Comparison of ENCODE assay signal across 2 cellular contexts in genomic region chr5:134510970-134511795, GRCh38.
TF ChIP-seq lines count a peak whose summit lies in the region.

No MANE protein-coding gene starts in this region.

TF ChIP-seq in SK-N-SH, 30 proteins besides CTCF, POLR2A, EP300 and RAD21:
- 0 out of 2 replicates have a peak, but pooled peaks have one; percentile 9 for TF ChIP-seq NFIC (IDR thresholded peaks at IDR 0.05; ENCODE audit: borderline replicate concordance)
- TF ChIP-seq TCF12 (IDR thresholded peaks at IDR 0.05), result peak; percentile 23; the same call in 1 of the 2 replicates
- peak; percentile 67 for TF ChIP-seq FOSL2 (IDR thresholded peaks at IDR 0.05; ENCODE audit: borderline replicate concordance, low read depth)
- TF ChIP-seq IRF3 (IDR thresholded peaks at IDR 0.05; ENCODE audit: low read depth, low read length), result no peak
- TF ChIP-seq EZH2phosphoT487 (IDR thresholded peaks at IDR 0.05; ENCODE audit: borderline replicate concordance, low read depth), result no peak
- TF ChIP-seq JUND (IDR thresholded peaks at IDR 0.05), result peak; percentile 64; the same call in 1 of the 2 replicates

TF ChIP-seq in H1, 55 proteins besides CTCF, POLR2A, EP300 and RAD21:
- TF ChIP-seq CHD7 (IDR thresholded peaks at IDR 0.05; ENCODE audit: insufficient replicate concordance, low read length), result no peak
- 0 out of 2 replicates have a peak, but pooled peaks have one; percentile 29 for TF ChIP-seq SP1 (IDR thresholded peaks at IDR 0.05; ENCODE audit: low read depth, low read length)
- no peak for TF ChIP-seq SIN3A (conservative IDR thresholded peaks at IDR 0.05 in 1 of 2, IDR thresholded peaks at IDR 0.05 in 1 of 2; ENCODE audit: low read depth in 1 of 2, low read length in 2 of 2)
- TF ChIP-seq BRCA1 (IDR thresholded peaks at IDR 0.05; ENCODE audit: low read depth, low read length), result no peak
- TF ChIP-seq SP2 (IDR thresholded peaks at IDR 0.05; ENCODE audit: low read length), result no peak
- TF ChIP-seq KDM1A (IDR thresholded peaks at IDR 0.05; ENCODE audit: borderline replicate concordance, low read length), result no peak
- TF ChIP-seq SRF (IDR thresholded peaks at IDR 0.05; ENCODE audit: low read depth, low read length), result no peak
- no peak for TF ChIP-seq ATF3 (IDR thresholded peaks at IDR 0.05; ENCODE audit: insufficient read depth, low read depth, low read length)
- no peak for TF ChIP-seq CHD2 (IDR thresholded peaks at IDR 0.05; ENCODE audit: low read length)
- peak; percentile 40; the same call in 1 of the 2 replicates for TF ChIP-seq TEAD4 (IDR thresholded peaks at IDR 0.05; ENCODE audit: low read depth, low read length)
- no peak for TF ChIP-seq PHF8 (conservative IDR thresholded peaks at IDR 0.05; ENCODE audit: low read depth, low read length)
- no peak for TF ChIP-seq TBP (IDR thresholded peaks at IDR 0.05; ENCODE audit: low read depth, low read length)
- TF ChIP-seq ZNF274 (IDR thresholded peaks at IDR 0.05; ENCODE audit: borderline replicate concordance, extremely low read depth, low read length), result no peak
- no peak for TF ChIP-seq RXRA (IDR thresholded peaks at IDR 0.05; ENCODE audit: insufficient read depth, low read depth, low read length)
- TF ChIP-seq YY1 (IDR thresholded peaks at IDR 0.05; ENCODE audit: low read depth, low read length), result peak; percentile 54; the same call in 1 of the 2 replicates
- TF ChIP-seq CBX5 (IDR thresholded peaks at IDR 0.05; ENCODE audit: low read depth, low read length), result no peak
- TF ChIP-seq MAFK (IDR thresholded peaks at IDR 0.05; ENCODE audit: low read depth, low read length), result no peak
- peak; percentile 95 for TF ChIP-seq JUND (IDR thresholded peaks at IDR 0.05; ENCODE audit: low read length)
- TF ChIP-seq RFX5 (IDR thresholded peaks at IDR 0.05; ENCODE audit: borderline replicate concordance, low read depth, low read length), result no peak
- TF ChIP-seq SIRT6 (IDR thresholded peaks at IDR 0.05; ENCODE audit: low read length), result no peak
- no peak for TF ChIP-seq CEBPB (IDR thresholded peaks at IDR 0.05; ENCODE audit: low read depth, low read length)
- 0 out of 2 replicates have a peak, but pooled peaks have one; percentile 55 for TF ChIP-seq JUN (IDR thresholded peaks at IDR 0.05; ENCODE audit: low read depth, low read length)
- TF ChIP-seq TCF12 (IDR thresholded peaks at IDR 0.05; ENCODE audit: low read depth, low read length), result no peak
- TF ChIP-seq CTBP2 (IDR thresholded peaks at IDR 0.05; ENCODE audit: borderline replicate concordance, insufficient read depth, insufficient read length, low read length), result no peak
- TF ChIP-seq POLR2AphosphoS5 (IDR thresholded peaks at IDR 0.05; ENCODE audit: low read depth, low read length), result peak; percentile 45; the same call in 1 of the 2 replicates
- TF ChIP-seq ATF2 (IDR thresholded peaks at IDR 0.05; ENCODE audit: low read length), result peak; percentile 25; the same call in 1 of the 2 replicates
- TF ChIP-seq SUZ12 (IDR thresholded peaks at IDR 0.05; ENCODE audit: low read length), result no peak
- TF ChIP-seq BCL11A (IDR thresholded peaks at IDR 0.05; ENCODE audit: low read depth in 2 of 2, low read length in 2 of 2), result no peak
- no peak for TF ChIP-seq GABPA (IDR thresholded peaks at IDR 0.05; ENCODE audit: borderline replicate concordance, insufficient read depth, low read length)
- TF ChIP-seq TAF1 (IDR thresholded peaks at IDR 0.05; ENCODE audit: low read depth, low read length), result no peak
- no peak for TF ChIP-seq KDM5A (IDR thresholded peaks at IDR 0.05; ENCODE audit: low read length)
- TF ChIP-seq GTF2F1 (IDR thresholded peaks at IDR 0.05; ENCODE audit: borderline replicate concordance, low read depth, low read length), result no peak
- no peak for TF ChIP-seq SIX5 (IDR thresholded peaks at IDR 0.05; ENCODE audit: low read depth, low read length)
- TF ChIP-seq POU5F1 (IDR thresholded peaks at IDR 0.05; ENCODE audit: low read depth, low read length), result no peak
- TF ChIP-seq TAF7 (optimal IDR thresholded peaks at IDR 0.05; ENCODE audit: borderline replicate concordance, low read depth, low read length), result no peak
- no peak for TF ChIP-seq BACH1 (IDR thresholded peaks at IDR 0.05; ENCODE audit: low read length)
- no peak for TF ChIP-seq EZH2 (IDR thresholded peaks at IDR 0.05; ENCODE audit: low read depth, low read length, severe bottlenecking)
- TF ChIP-seq ASH2L (IDR thresholded peaks at IDR 0.05; ENCODE audit: low read length), result no peak
- no peak for TF ChIP-seq CHD1 (IDR thresholded peaks at IDR 0.05; ENCODE audit: low read depth, low read length)
TF ChIP-seq in H1: peak in this region for 7.
